21 cellular contexts compared by ENCODE assay signal in genomic region chr7:137195996-137196395, GRCh38.
"Had no signal": no experiment of that assay in that cellular context is flagged by ENCODE, and none has a peak within 500 bp of the region (broad histone marks: within the 10 kb centered on the region; RNA-seq: fewer than 3 reads in every experiment).

No MANE protein-coding gene starts in this region.

- H3K9ac ChIP-seq: parathyroid adenoma had no signal

- H3K27me3 ChIP-seq: gastrocnemius medialis, neutrophil, upper lobe of left lung had no signal

- H2AFZ ChIP-seq: parathyroid adenoma had no signal

- DNase-seq: activated CD4-positive, alpha-beta memory T cell treated with anti-CD3 and anti-CD28 coated beads for 36 hours; activated CD4-positive, alpha-beta T cell treated with anti-CD3 and anti-CD28 coated beads for 4 hours; activated CD4-positive, CD25-positive, alpha-beta regulatory T cell; activated effector memory CD4-positive, alpha-beta T cell treated with anti-CD3 and anti-CD28 coated beads, Interleukin-2, amount 50 U/mL, for 16 hours; activated naive CD4-positive, alpha-beta T cell treated with anti-CD3 and anti-CD28 coated beads, Interleukin-2, amount 10 ng/mL, durations not matched to agents 7 days and 5 days; amygdala; gastrocnemius medialis; hypothalamus; left ventricle myocardium inferior; mammary epithelial cell; natural killer cell; right cardiac atrium; stimulated activated CD4-positive, alpha-beta T cell treated with anti-CD3 and anti-CD28 coated beads, Interleukin-12 subunit alpha, Interleukin-12 subunit beta, amount 100 ng/mL, for 4 hours; stimulated activated CD4-positive, alpha-beta T cell treated with anti-CD3 and anti-CD28 coated beads, Interleukin-4, amount 100 ng/mL, for 4 hours; stimulated activated naive CD8-positive, alpha-beta T cell treated with anti-CD3 and anti-CD28 coated beads, Interleukin-15, Interleukin-2, amounts not matched to agents 100 U/mL and 50 U/mL, for 24 hours; T-helper 1 cell; upper lobe of left lung had no signal

- H3K4me3 Mint-ChIP-seq: activated CD4-positive, alpha-beta memory T cell treated with anti-CD3 and anti-CD28 coated beads for 36 hours; activated naive CD4-positive, alpha-beta T cell treated with anti-CD3 and anti-CD28 coated beads, Interleukin-2, amount 10 ng/mL, durations not matched to agents 7 days and 5 days; mesothelial cell of epicardium; natural killer cell had no signal

- H3K27me3 Mint-ChIP-seq: activated CD4-positive, alpha-beta memory T cell treated with anti-CD3 and anti-CD28 coated beads for 36 hours; activated naive CD4-positive, alpha-beta T cell treated with anti-CD3 and anti-CD28 coated beads, Interleukin-2, amount 10 ng/mL, durations not matched to agents 7 days and 5 days had no signal

- H3K4me3 ChIP-seq: gastrocnemius medialis, left ventricle myocardium inferior, upper lobe of left lung had no signal

- H3K4me1 Mint-ChIP-seq: activated naive CD4-positive, alpha-beta T cell treated with anti-CD3 and anti-CD28 coated beads, Interleukin-2, amount 10 ng/mL, durations not matched to agents 7 days and 5 days; natural killer cell had no signal

- FAIRE-seq: TTC549 had no signal

- H3K9me3 ChIP-seq: gastrocnemius medialis, left ventricle myocardium inferior, neutrophil, upper lobe of left lung had no signal

- H3K36me3 ChIP-seq: gastrocnemius medialis, left ventricle myocardium inferior, neutrophil, upper lobe of left lung had no signal

- ATAC-seq: gastrocnemius medialis; natural killer cell; right cardiac atrium; stimulated activated naive CD8-positive, alpha-beta T cell treated with anti-CD3 and anti-CD28 coated beads, Interleukin-15, Interleukin-2, amounts not matched to agents 100 U/mL and 50 U/mL, for 24 hours had no signal

- H3K4me1 ChIP-seq: gastrocnemius medialis, left ventricle myocardium inferior, parathyroid adenoma, upper lobe of left lung had no signal

- H3K27ac Mint-ChIP-seq: activated CD4-positive, alpha-beta memory T cell treated with anti-CD3 and anti-CD28 coated beads for 36 hours; activated naive CD4-positive, alpha-beta T cell treated with anti-CD3 and anti-CD28 coated beads, Interleukin-2, amount 10 ng/mL, durations not matched to agents 7 days and 5 days; mesothelial cell of epicardium; natural killer cell had no signal

- H3K36me3 Mint-ChIP-seq: activated CD4-positive, alpha-beta memory T cell treated with anti-CD3 and anti-CD28 coated beads for 36 hours; activated naive CD4-positive, alpha-beta T cell treated with anti-CD3 and anti-CD28 coated beads, Interleukin-2, amount 10 ng/mL, durations not matched to agents 7 days and 5 days; mesothelial cell of epicardium; natural killer cell had no signal

- H3K9me3 Mint-ChIP-seq: activated CD4-positive, alpha-beta memory T cell treated with anti-CD3 and anti-CD28 coated beads for 36 hours; mesothelial cell of epicardium had no signal

- H3K27ac ChIP-seq: gastrocnemius medialis, left ventricle myocardium inferior, neutrophil, parathyroid adenoma, upper lobe of left lung had no signal

- H3K79me2 ChIP-seq: parathyroid adenoma had no signal
